17 cellular contexts compared by ENCODE assay signal in genomic region chr2:16155351-16156145, GRCh38.
"Had no signal": no experiment of that assay in that cellular context is flagged by ENCODE, and none has a peak within 500 bp of the region (broad histone marks: within the 10 kb centered on the region; RNA-seq: fewer than 3 reads in every experiment).

No MANE protein-coding gene starts in this region.

- H3K4me1 Mint-ChIP-seq: activated naive CD8-positive, alpha-beta T cell treated with anti-CD3 and anti-CD28 coated beads, Interleukin-2, amount 10 ng/mL, durations not matched to agents 7 days and 5 days; stimulated activated naive CD8-positive, alpha-beta T cell treated with anti-CD3 and anti-CD28 coated beads, Interleukin-15, amount 100 ng/mL, for 72 hours had no signal

- H3K4me3 ChIP-seq: spleen, upper lobe of left lung had no signal

- H3K4me3 Mint-ChIP-seq: activated naive CD8-positive, alpha-beta T cell treated with anti-CD3 and anti-CD28 coated beads, Interleukin-2, amount 10 ng/mL, durations not matched to agents 7 days and 5 days; activated T-helper 1 cell treated with anti-CD3 and anti-CD28 coated beads, Interleukin-12 subunit alpha, Interleukin-12 subunit beta, Interleukin-2, Interleukin-4 antibody, amounts not matched to agents 30 ng/mL and 10 ng/mL and 1 ng/mL, durations not matched to agents 14 hours and 24 hours and 36 hours; natural killer cell treated with Interleukin-12 subunit alpha and Interleukin-12 subunit beta and Interleukin-15 and Interleukin-18, amount 100 ng/mL, for 72 hours; stimulated activated naive CD8-positive, alpha-beta T cell treated with anti-CD3 and anti-CD28 coated beads, Interleukin-15, amount 100 ng/mL, for 72 hours; T-helper 2 cell treated with Interferon-gamma antibody and Interleukin-4, amounts not matched to agents 5 μg/mL and 100 μg/mL, for 36 hours had no signal

- DNase-seq: activated CD4-positive, alpha-beta T cell treated with anti-CD3 and anti-CD28 coated beads, Interleukin-2, amount 50 U/mL, for 1 hour; activated CD4-positive, CD25-positive, alpha-beta regulatory T cell; activated CD8-positive, alpha-beta memory T cell treated with anti-CD3 and anti-CD28 coated beads for 24 hours; activated naive CD4-positive, alpha-beta T cell; activated naive CD8-positive, alpha-beta T cell treated with anti-CD3 and anti-CD28 coated beads, Interleukin-2, amount 10 ng/mL, durations not matched to agents 7 days and 5 days; effector memory CD4-positive, alpha-beta T cell; foreskin melanocyte; left ventricle myocardium superior; mesenchymal stem cell; spleen; stimulated activated CD4-positive, alpha-beta T cell treated with anti-CD3 and anti-CD28 coated beads, Interleukin-1b, Interleukin-23, amount 100 ng/mL, for 48 hours; stimulated activated naive CD8-positive, alpha-beta T cell treated with anti-CD3 and anti-CD28 coated beads, Interleukin-15, amount 100 ng/mL, for 72 hours; upper lobe of left lung had no signal

- H3K9me3 Mint-ChIP-seq: activated naive CD8-positive, alpha-beta T cell treated with anti-CD3 and anti-CD28 coated beads, Interleukin-2, amount 10 ng/mL, durations not matched to agents 7 days and 5 days; activated T-helper 1 cell treated with anti-CD3 and anti-CD28 coated beads, Interleukin-12 subunit alpha, Interleukin-12 subunit beta, Interleukin-2, Interleukin-4 antibody, amounts not matched to agents 30 ng/mL and 10 ng/mL and 1 ng/mL, durations not matched to agents 14 hours and 24 hours and 36 hours; natural killer cell treated with Interleukin-12 subunit alpha and Interleukin-12 subunit beta and Interleukin-15 and Interleukin-18, amount 100 ng/mL, for 72 hours; stimulated activated naive CD8-positive, alpha-beta T cell treated with anti-CD3 and anti-CD28 coated beads, Interleukin-15, amount 100 ng/mL, for 72 hours; T-helper 2 cell treated with Interferon-gamma antibody and Interleukin-4, amounts not matched to agents 5 μg/mL and 100 μg/mL, for 36 hours had no signal

- H3K4me1 ChIP-seq: upper lobe of left lung had no signal

- H3K9me3 ChIP-seq: upper lobe of left lung had no signal

- H3K36me3 Mint-ChIP-seq: activated naive CD8-positive, alpha-beta T cell treated with anti-CD3 and anti-CD28 coated beads, Interleukin-2, amount 10 ng/mL, durations not matched to agents 7 days and 5 days; natural killer cell treated with Interleukin-12 subunit alpha and Interleukin-12 subunit beta and Interleukin-15 and Interleukin-18, amount 100 ng/mL, for 72 hours had no signal

- H3K36me3 ChIP-seq: spleen, upper lobe of left lung had no signal

- ATAC-seq: left ventricle myocardium superior; natural killer cell treated with Interleukin-12 subunit alpha and Interleukin-12 subunit beta and Interleukin-15 and Interleukin-18, amount 100 ng/mL, for 72 hours; sciatic nerve; stimulated activated naive CD8-positive, alpha-beta T cell treated with anti-CD3 and anti-CD28 coated beads, Interleukin-15, amount 100 ng/mL, for 72 hours had no signal

- H3K27me3 ChIP-seq: spleen, upper lobe of left lung had no signal

- H3K27me3 Mint-ChIP-seq: activated naive CD8-positive, alpha-beta T cell treated with anti-CD3 and anti-CD28 coated beads, Interleukin-2, amount 10 ng/mL, durations not matched to agents 7 days and 5 days; natural killer cell treated with Interleukin-12 subunit alpha and Interleukin-12 subunit beta and Interleukin-15 and Interleukin-18, amount 100 ng/mL, for 72 hours had no signal

- H3K27ac Mint-ChIP-seq: activated naive CD8-positive, alpha-beta T cell treated with anti-CD3 and anti-CD28 coated beads, Interleukin-2, amount 10 ng/mL, durations not matched to agents 7 days and 5 days; activated T-helper 1 cell treated with anti-CD3 and anti-CD28 coated beads, Interleukin-12 subunit alpha, Interleukin-12 subunit beta, Interleukin-2, Interleukin-4 antibody, amounts not matched to agents 30 ng/mL and 10 ng/mL and 1 ng/mL, durations not matched to agents 14 hours and 24 hours and 36 hours; natural killer cell treated with Interleukin-12 subunit alpha and Interleukin-12 subunit beta and Interleukin-15 and Interleukin-18, amount 100 ng/mL, for 72 hours; stimulated activated naive CD8-positive, alpha-beta T cell treated with anti-CD3 and anti-CD28 coated beads, Interleukin-15, amount 100 ng/mL, for 72 hours; T-helper 2 cell treated with Interferon-gamma antibody and Interleukin-4, amounts not matched to agents 5 μg/mL and 100 μg/mL, for 36 hours had no signal
